ENCODE assay signal across 20 cellular contexts in the genomic region with DNA sequence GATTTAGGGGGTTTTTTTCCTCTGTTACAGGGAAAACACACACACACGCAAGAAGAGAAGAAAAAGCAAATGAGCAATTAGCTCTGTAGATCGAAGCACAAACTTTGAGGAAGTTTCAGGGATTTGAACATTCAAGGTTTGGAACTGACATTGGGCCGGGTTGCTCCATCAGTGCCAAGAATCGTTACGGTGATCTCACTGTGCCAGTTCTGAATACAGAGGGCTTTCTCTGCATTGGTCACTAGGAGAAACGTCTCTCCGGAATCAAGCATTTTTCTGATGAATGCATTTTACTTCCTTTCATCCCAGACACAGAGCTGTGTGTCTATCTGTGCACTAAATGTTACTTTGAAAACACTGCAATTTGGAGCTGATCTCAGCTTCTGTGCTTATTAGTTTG. TPM values are rescaled to one million over a fixed set of nuclear protein-coding genes. Genes with fewer than 3 reads are reported as not detected.
"Had no signal": no experiment of that assay in that cellular context is flagged by ENCODE, and none has a peak within 500 bp of the region (broad histone marks: within the 10 kb centered on the region; RNA-seq: fewer than 3 reads in every experiment).

No MANE protein-coding gene starts in this region.

- H3K4me3 ChIP-seq: colonic mucosa, hepatocyte, lung, right lobe of liver, spleen, testis had no signal

- H3K9me3 ChIP-seq: colonic mucosa, right lobe of liver, spleen, testis had no signal

- H3K27me3 ChIP-seq: colonic mucosa, foreskin keratinocyte, right lobe of liver, testis had no signal

- DNase-seq: cerebellar nuclear complex; colonic mucosa; dermis blood vessel endothelial cell; foreskin keratinocyte; kidney; left colon; left ventricle myocardium superior; mesendoderm; natural killer cell; right lobe of liver; stimulated activated CD4-positive, alpha-beta T cell treated with anti-CD3 and anti-CD28 coated beads, Interleukin-15, amount 100 ng/mL, for 24 hours; stimulated activated CD4-positive, alpha-beta T cell treated with anti-CD3 and anti-CD28 coated beads, Interleukin-1b, Interleukin-23, amount 100 ng/mL, for 48 hours; stimulated activated CD4-positive, alpha-beta T cell treated with anti-CD3 and anti-CD28 coated beads, Interleukin-4, amount 100 ng/mL, for 24 hours; testis; trophoblast cell had no signal

- ATAC-seq: foreskin keratinocyte; left ventricle myocardium superior; natural killer cell; right lobe of liver; stimulated activated memory B cell treated with anti-CD40 and anti-IgM and Interleukin-4, amounts not matched to agents 10 μg/mL and 1 μg/mL and 100 μg/mL, for 72 hours had no signal

- H3K36me3 ChIP-seq: colonic mucosa, right lobe of liver, spleen had no signal

- H3K27ac ChIP-seq: colonic mucosa, foreskin keratinocyte, hepatocyte, right lobe of liver, spleen, testis had no signal

- H3K4me1 ChIP-seq: colonic mucosa, foreskin keratinocyte, right lobe of liver, testis had no signal

RNA-seq across cellular contexts. Expression of gene HRH1, which starts 11.2 kb away (rescaled TPM):
- total RNA-seq: natural killer cell, neural crest cell had no signal
